Comparison of ENCODE assay signal across 8 cellular contexts in the genomic region with DNA sequence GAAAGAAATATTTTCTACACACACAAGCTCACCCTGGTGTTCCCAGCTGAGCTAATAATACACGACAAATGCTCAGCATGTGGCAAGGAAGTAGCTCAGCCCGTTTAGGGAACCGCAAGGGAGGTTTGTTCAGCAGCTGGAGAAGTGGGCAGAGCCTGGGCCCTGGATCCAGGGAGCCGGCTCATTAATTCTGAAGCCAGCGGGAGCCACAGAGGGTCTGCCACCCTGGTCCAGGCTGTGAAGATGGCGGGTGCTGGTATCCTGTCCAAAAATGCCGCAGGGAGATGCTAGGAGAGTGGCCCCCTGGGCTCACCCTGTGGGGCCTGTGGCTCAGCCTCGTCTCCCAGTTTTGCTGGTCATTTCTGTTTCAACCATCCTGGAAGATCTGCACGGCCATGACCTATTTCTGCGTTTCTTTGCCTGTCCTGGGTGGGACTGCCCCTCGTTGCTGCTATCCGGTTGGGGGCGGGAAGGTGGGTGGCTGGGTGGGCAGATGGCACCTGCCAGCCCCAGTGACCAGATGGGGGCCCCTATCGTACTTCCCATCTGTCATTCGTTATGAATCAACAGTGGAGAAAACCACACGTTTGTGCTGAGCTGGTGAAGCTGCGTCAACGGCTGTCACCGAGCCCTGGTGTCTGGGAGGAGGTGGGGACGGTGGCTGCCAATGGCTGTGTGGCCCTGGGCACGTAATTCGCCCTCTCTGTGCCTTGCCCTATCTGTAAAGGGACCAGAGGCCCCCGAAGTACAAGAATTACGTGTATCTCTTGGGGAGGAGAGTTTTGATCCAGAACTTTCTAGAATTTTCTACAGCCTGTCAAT. TPM values are rescaled to one million over a fixed set of nuclear protein-coding genes. Genes with fewer than 3 reads are reported as not detected.
DNase-seq lines count a peak whose midpoint lies in the region; TF ChIP-seq lines count a peak whose summit lies in the region.

No MANE protein-coding gene starts in this region.

- H3K4me3 ChIP-seq in H7 (ENCODE audit: insufficient read depth, low read depth, low read length) (no peak overlapping the region), esophagus squamous epithelium (peak overlapping the region in 1 of 4 donors; percentile 42), skeletal muscle tissue (ENCODE audit: low read length in 3 of 3) (no peak overlapping the region), BE2C (ENCODE audit: low read depth, low read length) (no peak overlapping the region)

- H3K27ac ChIP-seq in esophagus squamous epithelium (peak overlapping the region; percentile 14 to 89 (median 64)), skeletal muscle tissue (ENCODE audit: low read depth, low read length) (peak overlapping the region; percentile 54)

- H3K36me3 ChIP-seq in H7 (replicated peaks; ENCODE audit: control insufficient read depth, insufficient read depth, low read length): no peaks in the 10 kb centered on the region
- no peaks in the 10 kb centered on the region for H3K36me3 ChIP-seq in esophagus squamous epithelium
- no peaks in the 10 kb centered on the region for H3K36me3 ChIP-seq in skeletal muscle tissue (ENCODE audit: control insufficient read depth in 3 of 3, insufficient read depth in 3 of 3, low read length in 3 of 3)
- H3K36me3 ChIP-seq in BE2C: no peaks in the 10 kb centered on the region

- H3K4me1 ChIP-seq in esophagus squamous epithelium: peaks cover 5 to 53% (median 9%) of the 10 kb centered on the region in 3 donors
- H3K4me1 ChIP-seq in skeletal muscle tissue (ENCODE audit: control insufficient read depth in 3 of 3, insufficient read depth in 3 of 3, low read length in 3 of 3): peaks cover 0 to 4% (median 0%) of the 10 kb centered on the region in 3 donors
- no peaks in the 10 kb centered on the region for H3K4me1 ChIP-seq in BE2C

- H3K9ac ChIP-seq in skeletal muscle tissue (ENCODE audit: low read depth in 1 of 3, low read length in 3 of 3): no peak overlapping the region

- no peaks in the 10 kb centered on the region for H3K9me3 ChIP-seq in esophagus squamous epithelium
- H3K9me3 ChIP-seq in skeletal muscle tissue (ENCODE audit: control insufficient read depth in 3 of 3, low read length in 3 of 3): no peaks in the 10 kb centered on the region
- H3K9me3 ChIP-seq in BE2C: no peaks in the 10 kb centered on the region

- no peak for TF ChIP-seq POLR2A in esophagus squamous epithelium (IDR thresholded peaks at IDR 0.05)

- peak; percentile 42 for DNase-seq in DMS153 treated with DMSO at 0.1 percent for 48 hours (lab: John Stamatoyannopoulos, UW; ENCODE audit: unreplicated experiment)
- peak; percentile 64 for DNase-seq in H7
- peak; percentile 8 for DNase-seq in NCI-H510A treated with DMSO at 0.1 percent for 48 hours (lab: John Stamatoyannopoulos, UW)
- peak; percentile 47 to 65 (median 58) for DNase-seq in activated CD8-positive, alpha-beta memory T cell treated with anti-CD3 and anti-CD28 coated beads for 48 hours (ENCODE audit: low read depth in 2 of 3, low spot score in 2 of 3)
- no peak for DNase-seq in esophagus squamous epithelium (lab: John Stamatoyannopoulos, UW)
- DNase-seq in BE2C: no peak
- DNase-seq in AG08396 (ENCODE audit: low spot score): no peak

- no peak for TF ChIP-seq CTCF in esophagus squamous epithelium (IDR thresholded peaks at IDR 0.05)
- TF ChIP-seq CTCF in BE2C (IDR thresholded peaks at IDR 0.05; ENCODE audit: low read depth, low read length): no peak

- intact Hi-C loops in esophagus squamous epithelium (cut with DNase I): no loop called here

- 42 to 65% methylated on average over 10 to 14 of the region's 24 CpGs for WGBS in esophagus squamous epithelium, 2 donors

- H3K27me3 ChIP-seq in H7 (ENCODE audit: control insufficient read depth, insufficient read depth, low read length): no peaks in the 10 kb centered on the region
- H3K27me3 ChIP-seq in esophagus squamous epithelium: peaks cover 0 to 4% (median 0%) of the 10 kb centered on the region in 4 donors
- H3K27me3 ChIP-seq in skeletal muscle tissue (ENCODE audit: control insufficient read depth in 3 of 3, insufficient read depth in 3 of 3, low read length in 3 of 3): no peaks in the 10 kb centered on the region
- H3K27me3 ChIP-seq in BE2C: no peaks in the 10 kb centered on the region

RNA-seq across cellular contexts. Expression of gene GNA15, which starts 2.7 kb away (rescaled TPM):
- total RNA-seq in H7 (2014; rRNA removed; shearing (Covaris generic)): not detected in 2 replicates
- total RNA-seq in esophagus squamous epithelium: 100 to 1,000 TPM in 3 of 4 donors, 10 to 100 TPM in 1; 72.7 to 186 (median 132) TPM
- 3.1 TPM for total RNA-seq in skeletal muscle tissue
- polyA plus RNA-seq in BE2C (2012; ENCODE audit: insufficient read depth, insufficient read length, low read depth): 1.9 TPM

RNA-seq across cellular contexts. Expression of gene GNA11, which starts 39.0 kb away (rescaled TPM):
- total RNA-seq in H7 (2014; rRNA removed; shearing (Covaris generic)): 30.0 and 35.0 TPM in 2 replicates
- total RNA-seq in esophagus squamous epithelium (10 to 100 TPM; 21.2 to 39.7 (median 34.0) TPM), skeletal muscle tissue (37.1 TPM)
- polyA plus RNA-seq in BE2C (2012; ENCODE audit: insufficient read depth, insufficient read length, low read depth): 180 TPM

RNA-seq across cellular contexts. Expression of gene S1PR4, which starts 45.4 kb away (rescaled TPM):
- total RNA-seq in H7 (2014; rRNA removed; shearing (Covaris generic)): not detected in 2 replicates
- total RNA-seq in esophagus squamous epithelium: 1 to 10 TPM in 3 of 4 donors, under 1 TPM in 1; 0.53 to 4.2 (median 1.9) TPM
- total RNA-seq in skeletal muscle tissue: 2.1 TPM
- not detected for polyA plus RNA-seq in BE2C (2012; ENCODE audit: insufficient read depth, insufficient read length, low read depth)

RNA-seq across cellular contexts. Expression of gene NCLN, which starts 52.5 kb away (rescaled TPM):
- 68.2 and 82.8 TPM in 2 replicates for total RNA-seq in H7 (2014; rRNA removed; shearing (Covaris generic))
- 10 to 100 TPM; 27.3 to 59.6 (median 40.8) TPM for total RNA-seq in esophagus squamous epithelium
- total RNA-seq in skeletal muscle tissue: 8.9 TPM
- polyA plus RNA-seq in BE2C (2012; ENCODE audit: insufficient read depth, insufficient read length, low read depth): 139 TPM

Comparison
In these comparisons a context has a peak if more than half of its experiments do, and no peak if none do; other contexts are left out.
1. DNase-seq: peak in DMS153 treated with DMSO at 0.1 percent for 48 hours (single experiment), H7 (single experiment), NCI-H510A treated with DMSO at 0.1 percent for 48 hours (single experiment) and activated CD8-positive, alpha-beta memory T cell treated with anti-CD3 and anti-CD28 coated beads for 48 hours (3 of 3); none in esophagus squamous epithelium (single experiment), BE2C (single experiment) and AG08396 (single experiment).
2. RNA of gene GNA15, which starts 2.7 kb away (total RNA-seq): 72.7 to 186 TPM in esophagus squamous epithelium; 3.1 TPM in skeletal muscle tissue (single experiment) and not detected in H7; every median in the first group is over 10 times any median in the second.